ENCODE assay signal across 1 cellular context in genomic region chr4:139015269-139015947, GRCh38.
TF ChIP-seq lines count a peak whose summit lies in the region.

Gene NOCT (plus strand): TSS chr4:139015781. CDS start chr4:139015982, 201 bp downstream.

TF ChIP-seq in GM12878, 131 proteins besides CTCF, POLR2A, EP300 and RAD21 (continued from another document):
- TF ChIP-seq BACH1 (IDR thresholded peaks at IDR 0.05; ENCODE audit: borderline replicate concordance) (no peak; the same call in 1 of the 2 replicates), CHD4 (IDR thresholded peaks at IDR 0.05) (no peak), POU2F2 (IDR thresholded peaks at IDR 0.05; ENCODE audit: borderline replicate concordance, low read depth, low read length) (peak; percentile 89), NR2C1 (IDR thresholded peaks at IDR 0.05) (no peak), NFXL1 (IDR thresholded peaks at IDR 0.05; ENCODE audit: borderline replicate concordance) (no peak), EGR1 (IDR thresholded peaks at IDR 0.05; ENCODE audit: borderline replicate concordance in 1 of 2, low read depth in 2 of 2, low read length in 2 of 2) (peak in 1 of 2 experiments; percentile 92; a peak in 2 of 3 replicates), BMI1 (IDR thresholded peaks at IDR 0.05; ENCODE audit: borderline replicate concordance) (no peak), GABPA (IDR thresholded peaks at IDR 0.05; ENCODE audit: low read depth) (no peak), SMARCA5 (IDR thresholded peaks at IDR 0.05) (peak; percentile 52), ATF7 (IDR thresholded peaks at IDR 0.05; ENCODE audit: low read depth) (peak; percentile 100), ZBTB33 (IDR thresholded peaks at IDR 0.05) (no peak), USF2 (IDR thresholded peaks at IDR 0.05; ENCODE audit: borderline replicate concordance, low read depth, low read length) (peak; percentile 63), PML (IDR thresholded peaks at IDR 0.05; ENCODE audit: low read length) (peak; percentile 90), ZNF207 (IDR thresholded peaks at IDR 0.05; ENCODE audit: borderline replicate concordance) (peak; percentile 99), CREB1 (IDR thresholded peaks at IDR 0.05; ENCODE audit: low read depth) (peak; percentile 79)
